13 cellular contexts compared by ENCODE assay signal in genomic region chr15:68888419-68888818, GRCh38. TPM values are rescaled to one million over a fixed set of nuclear protein-coding genes. Genes with fewer than 3 reads are reported as not detected.
DNase-seq lines count a peak whose midpoint lies in the region; ATAC-seq and TF ChIP-seq lines count a peak whose summit lies in the region.
"Had no signal": no experiment of that assay in that cellular context is flagged by ENCODE, and none has a peak within 500 bp of the region (broad histone marks: within the 10 kb centered on the region; RNA-seq: fewer than 3 reads in every experiment).

No MANE protein-coding gene starts in this region.

- H3K9ac ChIP-seq in endodermal cell (ENCODE audit: extremely low read depth, low read length, poor library complexity, severe bottlenecking), result no peak overlapping the region

- H3K36me3 Mint-ChIP-seq in activated B cell treated with CpG ODN at 0.5 μM for 24 hours (ENCODE audit: low read depth), result no peaks in the 10 kb centered on the region
- H3K36me3 Mint-ChIP-seq in endodermal cell (ENCODE audit: low read depth), result no peaks in the 10 kb centered on the region
- H3K36me3 Mint-ChIP-seq in stimulated activated effector memory CD8-positive, alpha-beta T cell treated with anti-CD3 and anti-CD28 coated beads, Interleukin-12 subunit alpha, Interleukin-12 subunit beta, amount 100 ng/mL, for 72 hours, result no peaks in the 10 kb centered on the region
- H3K36me3 Mint-ChIP-seq: brain had no signal

- H3K27ac Mint-ChIP-seq in activated B cell treated with CpG ODN at 0.5 μM for 24 hours (no peak overlapping the region), endodermal cell (no peak overlapping the region)
- no peak overlapping the region for H3K27ac Mint-ChIP-seq in stimulated activated effector memory CD8-positive, alpha-beta T cell treated with anti-CD3 and anti-CD28 coated beads, Interleukin-12 subunit alpha, Interleukin-12 subunit beta, amount 100 ng/mL, for 72 hours
- H3K27ac Mint-ChIP-seq: brain had no signal

- no peak overlapping the region for H3K4me3 ChIP-seq in endodermal cell (ENCODE audit: low read length)
- H3K4me3 ChIP-seq: skin epidermis had no signal

- H3K27me3 Mint-ChIP-seq in activated B cell treated with CpG ODN at 0.5 μM for 24 hours (peaks cover 10% of the 10 kb centered on the region), endodermal cell (ENCODE audit: insufficient read depth) (peaks cover 2% of the 10 kb centered on the region)

- no peaks in the 10 kb centered on the region for H3K9me3 Mint-ChIP-seq in activated B cell treated with CpG ODN at 0.5 μM for 24 hours
- no peaks in the 10 kb centered on the region for H3K9me3 Mint-ChIP-seq in endodermal cell
- no peaks in the 10 kb centered on the region for H3K9me3 Mint-ChIP-seq in stimulated activated effector memory CD8-positive, alpha-beta T cell treated with anti-CD3 and anti-CD28 coated beads, Interleukin-12 subunit alpha, Interleukin-12 subunit beta, amount 100 ng/mL, for 72 hours

- H3K4me3 Mint-ChIP-seq in activated B cell treated with CpG ODN at 0.5 μM for 24 hours (peak overlapping the region; percentile 80), endodermal cell (peak overlapping the region; percentile 42)
- H3K4me3 Mint-ChIP-seq in stimulated activated effector memory CD8-positive, alpha-beta T cell treated with anti-CD3 and anti-CD28 coated beads, Interleukin-12 subunit alpha, Interleukin-12 subunit beta, amount 100 ng/mL, for 72 hours, result peak overlapping the region; percentile 46
- H3K4me3 Mint-ChIP-seq: brain had no signal

- CTCF ChIA-PET in activated B cell treated with CpG ODN at 0.5 μM for 24 hours (lab: Charles Lee), result interaction anchor here (2.0 kb wide), 1 partner anchor 13 kb away, joined by 5 read pairs; no protein-coding TSS in a partner anchor

- peak; percentile 21 for DNase-seq in activated T-cell treated with anti-CD3 and anti-CD28 coated beads, Interleukin-2, amount 50 U/mL, for 1 hour
- no peak for DNase-seq in activated T-cell treated with anti-CD3 and anti-CD28 coated beads for 4 hours
- DNase-seq in activated B cell treated with CpG ODN at 0.5 μM for 24 hours, result no peak
- DNase-seq in endodermal cell, result peak; percentile 80
- no peak for DNase-seq in stimulated activated effector memory CD8-positive, alpha-beta T cell treated with anti-CD3 and anti-CD28 coated beads, Interleukin-12 subunit alpha, Interleukin-12 subunit beta, amount 100 ng/mL, for 72 hours (ENCODE audit: low spot score in 2 of 2)
- no peak for DNase-seq in effector CD4-positive, alpha-beta T cell
- DNase-seq in NCI-H226, result no peak
- DNase-seq: head of caudate nucleus, NCI-H1092 treated with DMSO at 0.1 percent for 48 hours, NCI-H510A had no signal

- H3K4me1 Mint-ChIP-seq in activated B cell treated with CpG ODN at 0.5 μM for 24 hours (peaks cover 2% of the 10 kb centered on the region), endodermal cell (no peaks in the 10 kb centered on the region)
- H3K4me1 Mint-ChIP-seq in stimulated activated effector memory CD8-positive, alpha-beta T cell treated with anti-CD3 and anti-CD28 coated beads, Interleukin-12 subunit alpha, Interleukin-12 subunit beta, amount 100 ng/mL, for 72 hours, result no peaks in the 10 kb centered on the region

- intact Hi-C loops in activated B cell treated with CpG ODN at 0.5 μM for 24 hours (cut with micrococcal nuclease), result no loop called here

- ATAC-seq in activated B cell treated with CpG ODN at 0.5 μM for 24 hours (ENCODE audit: low read depth) (peak; percentile 78), HG03520 (IDR thresholded peaks at IDR 0.05; ENCODE audit: unreplicated experiment) (no peak)
- ATAC-seq in stimulated activated effector memory CD8-positive, alpha-beta T cell treated with anti-CD3 and anti-CD28 coated beads, Interleukin-12 subunit alpha, Interleukin-12 subunit beta, amount 100 ng/mL, for 72 hours, result peak; percentile 40

- no peaks in the 10 kb centered on the region for H3K4me1 ChIP-seq in endodermal cell (ENCODE audit: control insufficient read depth, insufficient read depth, low read length)

- TF ChIP-seq CTCF in activated B cell treated with CpG ODN at 0.5 μM for 24 hours (IDR thresholded peaks at IDR 0.05) (no peak), endodermal cell (conservative IDR thresholded peaks at IDR 0.05) (no peak)

- H3K9me3 ChIP-seq in endodermal cell (ENCODE audit: control insufficient read depth, low read length), result no peaks in the 10 kb centered on the region

- no peaks in the 10 kb centered on the region for H3K27me3 ChIP-seq in endodermal cell (ENCODE audit: control insufficient read depth, insufficient read depth, low read length, poor library complexity, severe bottlenecking)

- H3K27ac ChIP-seq in endodermal cell (ENCODE audit: low read depth, low read length), result no peak overlapping the region
- H3K27ac ChIP-seq: skin epidermis had no signal

- POLR2A ChIA-PET in activated B cell treated with CpG ODN at 0.5 μM for 24 hours (lab: Charles Lee), result no interaction called here

- 71 to 73% methylated on average over 9 to 12 of the region's 12 CpGs for WGBS in endodermal cell (ENCODE audit: insufficient coverage in 1 of 2, insufficient read length in 1 of 2), 2 experiments

- H3K36me3 ChIP-seq in endodermal cell (ENCODE audit: control insufficient read depth, insufficient read depth, low read length), result no peaks in the 10 kb centered on the region

RNA-seq across cellular contexts. Expression of gene SPESP1, which starts 41.9 kb away (rescaled TPM):
- total RNA-seq in activated B cell treated with CpG ODN at 0.5 μM for 24 hours, result 0.44 and 0.78 TPM in 2 replicates
- total RNA-seq in endodermal cell, result not detected
- polyA plus RNA-seq in endodermal cell (2013, experiment 1 of 2), result not detected
- polyA plus RNA-seq in endodermal cell (2013, experiment 2 of 2), result not detected

Comparison
In these comparisons a context has a peak if more than half of its experiments do, and no peak if none do; other contexts are left out.
1. DNase-seq: peak in activated T-cell treated with anti-CD3 and anti-CD28 coated beads, Interleukin-2, amount 50 U/mL, for 1 hour (single experiment) and endodermal cell (single experiment); none in activated T-cell treated with anti-CD3 and anti-CD28 coated beads for 4 hours (single experiment), activated B cell treated with CpG ODN at 0.5 μM for 24 hours (single experiment), stimulated activated effector memory CD8-positive, alpha-beta T cell treated with anti-CD3 and anti-CD28 coated beads, Interleukin-12 subunit alpha, Interleukin-12 subunit beta, amount 100 ng/mL, for 72 hours (0 of 2), effector CD4-positive, alpha-beta T cell (single experiment) and NCI-H226 (single experiment).
2. Peak in every context shown above with its lines, with median percentiles within 50 percentile points of each other: H3K4me3 Mint-ChIP-seq.